24 cellular contexts compared by ENCODE assay signal in the genomic region with DNA sequence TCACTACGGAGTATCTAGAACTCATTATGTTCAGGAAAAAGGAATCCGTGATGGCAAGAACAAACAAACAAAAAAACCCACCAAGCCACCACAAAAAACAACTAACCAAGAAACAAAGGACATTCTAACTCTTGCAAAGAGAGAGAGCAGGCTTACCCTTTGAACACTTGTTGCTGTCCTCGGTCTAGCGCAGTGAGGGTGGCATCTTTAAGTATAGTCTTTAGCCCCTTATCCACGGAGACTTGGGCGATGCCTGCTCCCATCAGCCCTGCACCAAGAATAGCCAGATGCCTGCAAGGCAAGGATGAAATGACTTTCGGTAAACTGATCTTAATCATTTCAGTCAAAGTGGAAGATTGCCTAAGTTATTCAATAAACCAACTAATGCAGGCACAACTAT.
"Had no signal": no experiment of that assay in that cellular context is flagged by ENCODE, and none has a peak within 500 bp of the region (broad histone marks: within the 10 kb centered on the region; RNA-seq: fewer than 3 reads in every experiment).

No MANE protein-coding gene starts in this region.

- H3K4me2 ChIP-seq: smooth muscle cell had no signal

- H3K27me3 Mint-ChIP-seq: naive thymus-derived CD8-positive, alpha-beta T cell; progenitor cell of endocrine pancreas; stimulated activated naive B cell treated with anti-CD40 and anti-IgM and Interleukin-4, amounts not matched to agents 10 μg/mL and 1 μg/mL and 100 μg/mL, for 72 hours; stimulated activated naive CD8-positive, alpha-beta T cell treated with anti-CD3 and anti-CD28 coated beads, Interleukin-15, amount 100 ng/mL, for 72 hours had no signal

- H3K27ac Mint-ChIP-seq: progenitor cell of endocrine pancreas; stimulated activated naive B cell treated with anti-CD40 and anti-IgM and Interleukin-4, amounts not matched to agents 10 μg/mL and 1 μg/mL and 100 μg/mL, for 72 hours had no signal

- ATAC-seq: heart left ventricle; left colon; left ventricle myocardium superior; mucosa of descending colon; naive thymus-derived CD8-positive, alpha-beta T cell; right cardiac atrium; stimulated activated naive B cell treated with anti-CD40 and anti-IgM and Interleukin-4, amounts not matched to agents 10 μg/mL and 1 μg/mL and 100 μg/mL, for 72 hours; stimulated activated naive CD8-positive, alpha-beta T cell treated with anti-CD3 and anti-CD28 coated beads, Interleukin-15, amount 100 ng/mL, for 72 hours had no signal

- H3K27me3 ChIP-seq: dorsolateral prefrontal cortex, esophagus squamous epithelium, heart left ventricle, ovary, testis, tibial nerve had no signal

- H3K9me3 Mint-ChIP-seq: naive thymus-derived CD8-positive, alpha-beta T cell; stimulated activated naive CD8-positive, alpha-beta T cell treated with anti-CD3 and anti-CD28 coated beads, Interleukin-15, amount 100 ng/mL, for 72 hours had no signal

- H3K27ac ChIP-seq: epithelial cell of prostate, esophagus squamous epithelium, heart left ventricle, ovary, testis, tibial nerve had no signal

- DNase-seq: caudate nucleus; cortex of kidney; dorsolateral prefrontal cortex; effector CD8-positive, alpha-beta T cell; esophagus squamous epithelium; foreskin fibroblast; heart left ventricle; hippocampal formation; left colon; left ventricle myocardium superior; mesenchymal stem cell; mucosa of descending colon; naive thymus-derived CD8-positive, alpha-beta T cell; ovary; right cardiac atrium; stimulated activated CD4-positive, alpha-beta T cell treated with anti-CD3 and anti-CD28 coated beads, Interleukin-4, amount 100 ng/mL, for 24 hours; stimulated activated naive B cell treated with anti-CD40 and anti-IgM and Interleukin-4, amounts not matched to agents 10 μg/mL and 1 μg/mL and 100 μg/mL, for 72 hours; stimulated activated naive CD8-positive, alpha-beta T cell treated with anti-CD3 and anti-CD28 coated beads, Interleukin-15, amount 100 ng/mL, for 72 hours; testis had no signal

- H3K9me3 ChIP-seq: esophagus squamous epithelium, heart left ventricle, mucosa of descending colon, ovary, testis, tibial nerve had no signal

- H3K4me3 Mint-ChIP-seq: naive thymus-derived CD8-positive, alpha-beta T cell; stimulated activated naive B cell treated with anti-CD40 and anti-IgM and Interleukin-4, amounts not matched to agents 10 μg/mL and 1 μg/mL and 100 μg/mL, for 72 hours; stimulated activated naive CD8-positive, alpha-beta T cell treated with anti-CD3 and anti-CD28 coated beads, Interleukin-15, amount 100 ng/mL, for 72 hours had no signal

- H3K4me1 Mint-ChIP-seq: naive thymus-derived CD8-positive, alpha-beta T cell; stimulated activated naive B cell treated with anti-CD40 and anti-IgM and Interleukin-4, amounts not matched to agents 10 μg/mL and 1 μg/mL and 100 μg/mL, for 72 hours; stimulated activated naive CD8-positive, alpha-beta T cell treated with anti-CD3 and anti-CD28 coated beads, Interleukin-15, amount 100 ng/mL, for 72 hours had no signal

- H3K4me3 ChIP-seq: dorsolateral prefrontal cortex, esophagus squamous epithelium, heart left ventricle, lung, mucosa of descending colon, ovary, smooth muscle cell, testis, tibial nerve had no signal

- H3K4me1 ChIP-seq: esophagus squamous epithelium, heart left ventricle, testis, tibial nerve had no signal

- H3K36me3 ChIP-seq: ovary had no signal
